14 cellular contexts compared by ENCODE assay signal in the genomic region with DNA sequence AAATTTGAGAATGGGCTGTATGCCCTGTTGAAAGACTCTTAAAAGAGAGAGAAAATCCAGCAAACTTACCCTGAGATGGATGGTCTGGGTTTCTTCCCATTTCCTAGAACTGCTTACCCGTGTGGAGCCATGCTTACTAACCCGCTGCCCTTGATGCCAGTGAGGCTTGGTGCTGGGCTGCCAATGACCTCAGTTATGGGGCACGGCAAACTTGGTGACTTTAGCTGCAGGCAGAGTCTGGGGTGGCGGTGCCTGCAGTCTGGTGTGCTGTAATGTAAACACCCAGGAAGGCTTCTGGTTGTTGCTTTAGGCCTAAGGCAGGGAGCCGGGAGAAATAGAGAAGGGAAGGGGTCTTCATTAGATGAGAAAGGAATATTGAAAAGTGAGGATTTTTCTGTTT. TPM values are rescaled to one million over a fixed set of nuclear protein-coding genes. Genes with fewer than 3 reads are reported as not detected.
DNase-seq lines count a peak whose midpoint lies in the region; ATAC-seq and TF ChIP-seq lines count a peak whose summit lies in the region.
"Had no signal": no experiment of that assay in that cellular context is flagged by ENCODE, and none has a peak within 500 bp of the region (broad histone marks: within the 10 kb centered on the region; RNA-seq: fewer than 3 reads in every experiment).

No MANE protein-coding gene starts in this region.

- H2AFZ ChIP-seq in mesenchymal stem cell (ENCODE audit: low read depth, low read length): no peak overlapping the region

- H3K4me3 ChIP-seq in ascending aorta (no peak overlapping the region), mesenchymal stem cell (ENCODE audit: insufficient read depth in 1 of 2, low read depth in 1 of 2, low read length in 2 of 2) (peak overlapping the region in 1 of 2 experiments; percentile 43)
- H3K4me3 ChIP-seq: BLaER1 treated with 17β-estradiol and CSF1 and Interleukin-3, amounts not matched to agents 10 nM and 100 nM had no signal

- H3K4ac ChIP-seq in mesenchymal stem cell (ENCODE audit: low read depth in 1 of 2, low read length in 2 of 2): no peak overlapping the region

- H3K27me3 Mint-ChIP-seq in activated CD4-positive, alpha-beta T cell treated with anti-CD3 and anti-CD28 coated beads, Interleukin-2, amount 10 ng/mL, durations not matched to agents 24 days and 14 days: peaks cover 5% of the 10 kb centered on the region
- H3K27me3 Mint-ChIP-seq in natural killer cell treated with Interleukin-12 subunit alpha and Interleukin-12 subunit beta and Interleukin-15 and Interleukin-18, amount 100 ng/mL, for 72 hours: peaks cover 0 to 16% of the 10 kb centered on the region in 2 donors

- peak; percentile 51 for DNase-seq in activated CD4-positive, alpha-beta T cell treated with anti-CD3 and anti-CD28 coated beads, Interleukin-2, amount 10 ng/mL, durations not matched to agents 24 days and 14 days
- no peak for DNase-seq in activated CD4-positive, alpha-beta T cell treated with anti-CD3 and anti-CD28 coated beads, Interleukin-2, amount 50 U/mL, for 48 hours
- DNase-seq in ascending aorta (ENCODE audit: low spot score in 2 of 2) (no peak), mesenchymal stem cell (no peak), SK-N-DZ (ENCODE audit: low spot score) (no peak), SHP77 (lab: John Stamatoyannopoulos, UW) (no peak)
- no peak for DNase-seq in natural killer cell treated with Interleukin-12 subunit alpha and Interleukin-12 subunit beta and Interleukin-15 and Interleukin-18, amount 100 ng/mL, for 72 hours (ENCODE audit: low spot score)
- DNase-seq: EL, Kasumi-1, NCI-H1436, NCI-H2081, NCI-H524 treated with DMSO at 0.1 percent for 48 hours had no signal

- H4K8ac ChIP-seq in mesenchymal stem cell (ENCODE audit: low read length): peak overlapping the region; percentile 29

- peaks cover 14 to 29% of the 10 kb centered on the region in 2 donors for H3K4me1 ChIP-seq in ascending aorta
- peaks cover 28% of the 10 kb centered on the region for H3K4me1 ChIP-seq in mesenchymal stem cell (ENCODE audit: control insufficient read depth, insufficient read depth, low read depth, low read length)

- H3K27me3 ChIP-seq in ascending aorta (no peaks in the 10 kb centered on the region), mesenchymal stem cell (ENCODE audit: control insufficient read depth in 1 of 2, insufficient read depth in 1 of 2, low read length in 2 of 2) (peaks cover 0 to 1% of the 10 kb centered on the region in 2 experiments)
- H3K27me3 ChIP-seq: BLaER1 treated with 17β-estradiol and CSF1 and Interleukin-3, amounts not matched to agents 10 nM and 100 nM had no signal

- peak overlapping the region; percentile 97 for H2AK5ac ChIP-seq in mesenchymal stem cell (ENCODE audit: low read length, severe bottlenecking)

- no peak overlapping the region for H3K4me3 Mint-ChIP-seq in activated CD4-positive, alpha-beta T cell treated with anti-CD3 and anti-CD28 coated beads, Interleukin-2, amount 10 ng/mL, durations not matched to agents 24 days and 14 days
- H3K4me3 Mint-ChIP-seq in natural killer cell treated with Interleukin-12 subunit alpha and Interleukin-12 subunit beta and Interleukin-15 and Interleukin-18, amount 100 ng/mL, for 72 hours: no peak overlapping the region

- H3K9ac ChIP-seq in mesenchymal stem cell (ENCODE audit: low read length): no peak overlapping the region
- H3K9ac ChIP-seq: BLaER1 treated with 17β-estradiol and CSF1 and Interleukin-3, amounts not matched to agents 10 nM and 100 nM had no signal

- 83% methylated on average over 4 of the region's 5 CpGs for WGBS in mesenchymal stem cell

- H3K23ac ChIP-seq in mesenchymal stem cell (ENCODE audit: low read length in 2 of 2): no peak overlapping the region

- H3K27ac ChIP-seq in ascending aorta: peak overlapping the region; percentile 88 to 89
- no peak overlapping the region for H3K27ac ChIP-seq in mesenchymal stem cell (ENCODE audit: low read length, poor library complexity, severe bottlenecking)

- H3K36me3 ChIP-seq in ascending aorta: no peaks in the 10 kb centered on the region
- H3K36me3 ChIP-seq in mesenchymal stem cell (ENCODE audit: control insufficient read depth in 1 of 2, insufficient read depth in 2 of 2, low read depth in 1 of 2, low read length in 2 of 2): no peaks in the 10 kb centered on the region
- H3K36me3 ChIP-seq: BLaER1 treated with 17β-estradiol and CSF1 and Interleukin-3, amounts not matched to agents 10 nM and 100 nM had no signal

- H3K9me3 ChIP-seq in ascending aorta: no peaks in the 10 kb centered on the region
- H3K9me3 ChIP-seq in mesenchymal stem cell (ENCODE audit: control insufficient read depth, low read length): no peaks in the 10 kb centered on the region
- H3K9me3 ChIP-seq: BLaER1 treated with 17β-estradiol and CSF1 and Interleukin-3, amounts not matched to agents 10 nM and 100 nM had no signal

- H2BK15ac ChIP-seq in mesenchymal stem cell (ENCODE audit: low read depth, poor library complexity, severe bottlenecking): no peak overlapping the region

- no peaks in the 10 kb centered on the region for H3K9me3 Mint-ChIP-seq in activated CD4-positive, alpha-beta T cell treated with anti-CD3 and anti-CD28 coated beads, Interleukin-2, amount 10 ng/mL, durations not matched to agents 24 days and 14 days
- no peaks in the 10 kb centered on the region for H3K9me3 Mint-ChIP-seq in natural killer cell treated with Interleukin-12 subunit alpha and Interleukin-12 subunit beta and Interleukin-15 and Interleukin-18, amount 100 ng/mL, for 72 hours

- no peak overlapping the region for H3K27ac Mint-ChIP-seq in activated CD4-positive, alpha-beta T cell treated with anti-CD3 and anti-CD28 coated beads, Interleukin-2, amount 10 ng/mL, durations not matched to agents 24 days and 14 days
- no peak overlapping the region for H3K27ac Mint-ChIP-seq in natural killer cell treated with Interleukin-12 subunit alpha and Interleukin-12 subunit beta and Interleukin-15 and Interleukin-18, amount 100 ng/mL, for 72 hours

- no peak for TF ChIP-seq CTCF in ascending aorta (IDR thresholded peaks at IDR 0.05)

- no peak for ATAC-seq in natural killer cell treated with Interleukin-12 subunit alpha and Interleukin-12 subunit beta and Interleukin-15 and Interleukin-18, amount 100 ng/mL, for 72 hours
- ATAC-seq in HG03159 (IDR thresholded peaks at IDR 0.05; ENCODE audit: unreplicated experiment): no peak

- H4K91ac ChIP-seq in mesenchymal stem cell (ENCODE audit: low read length): no peak overlapping the region

- no peak overlapping the region for H2BK120ac ChIP-seq in mesenchymal stem cell (ENCODE audit: low read depth, low read length)

- peaks cover 14% of the 10 kb centered on the region for H3K4me1 Mint-ChIP-seq in activated CD4-positive, alpha-beta T cell treated with anti-CD3 and anti-CD28 coated beads, Interleukin-2, amount 10 ng/mL, durations not matched to agents 24 days and 14 days
- H3K4me1 Mint-ChIP-seq in natural killer cell treated with Interleukin-12 subunit alpha and Interleukin-12 subunit beta and Interleukin-15 and Interleukin-18, amount 100 ng/mL, for 72 hours (ENCODE audit: low read depth in 2 of 2): peaks cover 12 to 20% of the 10 kb centered on the region in 2 donors

- H3K14ac ChIP-seq in mesenchymal stem cell (ENCODE audit: low read length in 2 of 2): no peak overlapping the region

- peak overlapping the region in 1 of 2 experiments; percentile 29 for H2BK12ac ChIP-seq in mesenchymal stem cell (ENCODE audit: low read length in 2 of 2)

- H3K18ac ChIP-seq in mesenchymal stem cell (ENCODE audit: low read depth in 1 of 2, low read length in 2 of 2): peak overlapping the region in 1 of 2 experiments; percentile 7

- H3K4me2 ChIP-seq in mesenchymal stem cell (ENCODE audit: low read length, poor library complexity, severe bottlenecking): no peak overlapping the region

- H3K36me3 Mint-ChIP-seq in activated CD4-positive, alpha-beta T cell treated with anti-CD3 and anti-CD28 coated beads, Interleukin-2, amount 10 ng/mL, durations not matched to agents 24 days and 14 days (ENCODE audit: low read depth): no peaks in the 10 kb centered on the region
- no peaks in the 10 kb centered on the region for H3K36me3 Mint-ChIP-seq in natural killer cell treated with Interleukin-12 subunit alpha and Interleukin-12 subunit beta and Interleukin-15 and Interleukin-18, amount 100 ng/mL, for 72 hours

- H2BK5ac ChIP-seq in mesenchymal stem cell (ENCODE audit: low read depth, low read length, poor library complexity, severe bottlenecking): no peak overlapping the region

- no peaks in the 10 kb centered on the region for H3K79me1 ChIP-seq in mesenchymal stem cell (replicated peaks; ENCODE audit: low read length, poor library complexity, severe bottlenecking)

- intact Hi-C loops in activated CD4-positive, alpha-beta T cell treated with anti-CD3 and anti-CD28 coated beads, Interleukin-2, amount 10 ng/mL, durations not matched to agents 24 days and 14 days (cut with micrococcal nuclease): no loop called here
- intact Hi-C loops in ascending aorta (cut with DNase I): loop anchor here (2.0 to 10.0 kb wide), 2 partner anchors 73 to 1051 kb away; a partner anchor contains a TSS

RNA-seq across cellular contexts. Expression of a gene that starts 7.3 kb away (rescaled TPM):
- 38.8 and 43.4 TPM in 2 replicates for total RNA-seq in activated CD4-positive, alpha-beta T cell treated with anti-CD3 and anti-CD28 coated beads, Interleukin-2, amount 10 ng/mL, durations not matched to agents 24 days and 14 days
- 12.5 TPM for total RNA-seq in ascending aorta
- 18.7 TPM for polyA plus RNA-seq in mesenchymal stem cell (2013, experiment 1 of 2)
- 19.1 TPM for polyA plus RNA-seq in mesenchymal stem cell (2013, experiment 2 of 2)
- 11.5 and 16.6 TPM in 2 replicates for polyA plus RNA-seq in SK-N-DZ (2014; cell fraction: cytosol; rRNA removed)
- 57.7 and 92.4 TPM in 2 replicates for polyA plus RNA-seq in SK-N-DZ (2014; cell fraction: nucleus; rRNA removed)
- total RNA-seq in natural killer cell treated with Interleukin-12 subunit alpha and Interleukin-12 subunit beta and Interleukin-15 and Interleukin-18, amount 100 ng/mL, for 72 hours: 10 to 100 TPM; 37.8 to 69.9 TPM
